Comparison of ENCODE assay signal across 7 cellular contexts in genomic region chr3:46427413-46427812, GRCh38. TPM values are rescaled to one million over a fixed set of nuclear protein-coding genes. Genes with fewer than 3 reads are reported as not detected.
"Had no signal": no experiment of that assay in that cellular context is flagged by ENCODE, and none has a peak within 500 bp of the region (broad histone marks: within the 10 kb centered on the region; RNA-seq: fewer than 3 reads in every experiment).

No MANE protein-coding gene starts in this region.

RNA-seq across cellular contexts. Expression of gene CCRL2, which starts 20.4 kb away (rescaled TPM):
- total RNA-seq: epithelial cell of proximal tubule, mammary epithelial cell had no signal
- polyA plus RNA-seq: mammary epithelial cell had no signal

RNA-seq across cellular contexts. Expression of gene LTF, which starts 37.3 kb away (rescaled TPM):
- total RNA-seq: activated CD8-positive, alpha-beta memory T cell treated with anti-CD3 and anti-CD28 coated beads for 36 hours; activated naive CD8-positive, alpha-beta T cell treated with anti-CD3 and anti-CD28 coated beads for 36 hours; activated T-helper 1 cell treated with anti-CD3 and anti-CD28 coated beads, Interleukin-12 subunit alpha, Interleukin-12 subunit beta, Interleukin-2, Interleukin-4 antibody, amounts not matched to agents 30 ng/mL and 10 ng/mL and 1 ng/mL, durations not matched to agents 14 hours and 24 hours and 36 hours; epithelial cell of proximal tubule had no signal
- polyA plus RNA-seq: immature natural killer cell; naive thymus-derived CD4-positive, alpha-beta T cell had no signal

RNA-seq across cellular contexts. Expression of gene CCR5, which starts 56.7 kb away (rescaled TPM):
- total RNA-seq: epithelial cell of proximal tubule, mammary epithelial cell had no signal
- polyA plus RNA-seq: mammary epithelial cell; naive thymus-derived CD4-positive, alpha-beta T cell had no signal
